12 cellular contexts compared by ENCODE assay signal in genomic region chr22:20531154-20531403, GRCh38. TPM values are rescaled to one million over a fixed set of nuclear protein-coding genes. Genes with fewer than 3 reads are reported as not detected.
DNase-seq lines count a peak whose midpoint lies in the region; ATAC-seq and TF ChIP-seq lines count a peak whose summit lies in the region.
"Had no signal": no experiment of that assay in that cellular context is flagged by ENCODE, and none has a peak within 500 bp of the region (broad histone marks: within the 10 kb centered on the region; RNA-seq: fewer than 3 reads in every experiment).

No MANE protein-coding gene starts in this region.

- H3K36me3 Mint-ChIP-seq in nephron progenitor cell (ENCODE audit: low read depth): peaks cover 40% of the 10 kb centered on the region

- TF ChIP-seq POLR2A in vagina (IDR thresholded peaks at IDR 0.05): no peak

- H3K27me3 ChIP-seq in heart right ventricle (no peaks in the 10 kb centered on the region), duodenal mucosa (ENCODE audit: control insufficient read depth in 1 of 2, insufficient read depth in 2 of 2, low read length in 2 of 2) (no peaks in the 10 kb centered on the region), vagina (no peaks in the 10 kb centered on the region)

- 5 to 20% methylated on average over 1 of the region's 1 CpG for WGBS in heart right ventricle, 2 donors

- intact Hi-C loops in heart right ventricle (cut with DNase I) (no loop called here), Right ventricle myocardium inferior (cut with DNase I) (no loop called here), vagina (cut with DNase I) (no loop called here), posterior vena cava (cut with DNase I) (no loop called here)

- TF ChIP-seq CTCF in heart right ventricle (IDR thresholded peaks at IDR 0.05): no peak
- TF ChIP-seq CTCF in nephron progenitor cell (IDR thresholded peaks at IDR 0.05): no peak
- TF ChIP-seq CTCF in vagina (IDR thresholded peaks at IDR 0.05): no peak

- H3K36me3 ChIP-seq in heart right ventricle: peaks cover 0 to 66% (median 4%) of the 10 kb centered on the region in 9 donors
- peaks cover 11 to 32% of the 10 kb centered on the region in 2 donors for H3K36me3 ChIP-seq in duodenal mucosa (ENCODE audit: control insufficient read depth in 1 of 2, insufficient read depth in 2 of 2, low read length in 2 of 2)
- H3K36me3 ChIP-seq in vagina: peaks cover 0 to 5% of the 10 kb centered on the region in 2 donors

- DNase-seq in heart right ventricle (no peak), Right ventricle myocardium inferior (ENCODE audit: missing footprints) (no peak), nephron progenitor cell (no peak), vagina (ENCODE audit: extremely low spot score in 2 of 2) (no peak), AG20443 (ENCODE audit: low spot score) (no peak), HT-29 (ENCODE audit: low spot score) (no peak), posterior vena cava (ENCODE audit: low spot score) (no peak)
- DNase-seq: activated CD4-positive, alpha-beta T cell treated with anti-CD3 and anti-CD28 coated beads for 1 hour; activated naive CD4-positive, alpha-beta T cell treated with anti-CD3 and anti-CD28 coated beads, Interleukin-2, amount 10 ng/mL, durations not matched to agents 7 days and 5 days; NCI-H2107; stimulated activated naive CD8-positive, alpha-beta T cell treated with anti-CD3 and anti-CD28 coated beads, Interleukin-15, Interleukin-2, amounts not matched to agents 100 U/mL and 50 U/mL, for 24 hours had no signal

- no peak overlapping the region for H3K4me3 ChIP-seq in heart right ventricle
- no peak overlapping the region for H3K4me3 ChIP-seq in duodenal mucosa (ENCODE audit: low read depth in 1 of 2, low read length in 2 of 2)
- H3K4me3 ChIP-seq in vagina: no peak overlapping the region

- peak overlapping the region; percentile 74 for H3K27ac Mint-ChIP-seq in nephron progenitor cell

- ATAC-seq in heart right ventricle (no peak), Right ventricle myocardium inferior (no peak)
- ATAC-seq: stimulated activated naive CD8-positive, alpha-beta T cell treated with anti-CD3 and anti-CD28 coated beads, Interleukin-15, Interleukin-2, amounts not matched to agents 100 U/mL and 50 U/mL, for 24 hours had no signal

- no peak overlapping the region for H3K9ac ChIP-seq in duodenal mucosa (ENCODE audit: low read depth in 1 of 2, low read length in 2 of 2)

- H3K9me3 Mint-ChIP-seq in nephron progenitor cell: peaks cover 6% of the 10 kb centered on the region
- H3K9me3 Mint-ChIP-seq: activated naive CD4-positive, alpha-beta T cell treated with anti-CD3 and anti-CD28 coated beads, Interleukin-2, amount 10 ng/mL, durations not matched to agents 7 days and 5 days had no signal

- H3K9me3 ChIP-seq in heart right ventricle (no peaks in the 10 kb centered on the region), duodenal mucosa (ENCODE audit: control insufficient read depth in 1 of 2, low read length in 2 of 2) (no peaks in the 10 kb centered on the region), vagina (no peaks in the 10 kb centered on the region)

- H3K27ac ChIP-seq in heart right ventricle: peak overlapping the region; percentile 11 to 82 (median 73)
- H3K27ac ChIP-seq in duodenal mucosa (ENCODE audit: low read depth, low read length): peak overlapping the region; percentile 23
- H3K27ac ChIP-seq in vagina: peak overlapping the region; percentile 87

- H3K27me3 Mint-ChIP-seq in nephron progenitor cell (ENCODE audit: low read depth, poor library complexity): no peaks in the 10 kb centered on the region
- H3K27me3 Mint-ChIP-seq: activated naive CD4-positive, alpha-beta T cell treated with anti-CD3 and anti-CD28 coated beads, Interleukin-2, amount 10 ng/mL, durations not matched to agents 7 days and 5 days had no signal

- H3K4me1 ChIP-seq in heart right ventricle: peaks cover 43 to 86% (median 72%) of the 10 kb centered on the region in 9 donors
- H3K4me1 ChIP-seq in duodenal mucosa (ENCODE audit: control insufficient read depth in 1 of 2, insufficient read depth in 2 of 2, low read length in 2 of 2): peaks cover 29 to 30% of the 10 kb centered on the region in 2 donors
- H3K4me1 ChIP-seq in vagina: peaks cover 71% of the 10 kb centered on the region

- peaks cover 58% of the 10 kb centered on the region for H3K4me1 Mint-ChIP-seq in nephron progenitor cell

- no peak overlapping the region for H3K4me3 Mint-ChIP-seq in nephron progenitor cell
- H3K4me3 Mint-ChIP-seq: activated naive CD4-positive, alpha-beta T cell treated with anti-CD3 and anti-CD28 coated beads, Interleukin-2, amount 10 ng/mL, durations not matched to agents 7 days and 5 days had no signal

RNA-seq across cellular contexts. Expression of gene MED15, which starts 23.7 kb away (rescaled TPM):
- total RNA-seq in heart right ventricle (10 to 100 TPM; 35.6 to 66.8 (median 44.0) TPM), Right ventricle myocardium inferior (38.1 TPM), vagina (72.2 TPM), posterior vena cava (10 to 100 TPM; 75.9 to 80.5 TPM)
- polyA plus RNA-seq in heart right ventricle: 10 to 100 TPM; 33.8 to 40.8 TPM
- 110 and 127 TPM in 2 replicates for total RNA-seq in HT-29 (2014; rRNA removed; shearing (Covaris generic))

RNA-seq across cellular contexts. Expression of gene KLHL22, which starts 35.5 kb away (rescaled TPM):
- total RNA-seq in heart right ventricle (10 to 100 TPM; 14.1 to 29.3 (median 18.5) TPM), Right ventricle myocardium inferior (12.4 TPM), vagina (20.1 TPM), posterior vena cava (10 to 100 TPM; 16.3 to 20.0 TPM)
- polyA plus RNA-seq in heart right ventricle: 10 to 100 TPM; 11.3 to 15.4 TPM
- 12.8 and 15.7 TPM in 2 replicates for total RNA-seq in HT-29 (2014; rRNA removed; shearing (Covaris generic))

Comparison
In these comparisons a context has a peak if more than half of its experiments do, and no peak if none do; other contexts are left out.
1. H3K27ac ChIP-seq: peak in every context shown above with its lines; median percentile 87 in vagina; 73 in heart right ventricle; 23 in duodenal mucosa.